8 cellular contexts compared by ENCODE assay signal in genomic region chr7:23469150-23469960, GRCh38. TPM values are rescaled to one million over a fixed set of nuclear protein-coding genes. Genes with fewer than 3 reads are reported as not detected.
DNase-seq lines count a peak whose midpoint lies in the region; ATAC-seq and TF ChIP-seq lines count a peak whose summit lies in the region.

No MANE protein-coding gene starts in this region.

- no peaks in the 10 kb centered on the region; the same call in none of the 2 replicates for H3K36me3 ChIP-seq in Panc1 (ENCODE audit: control insufficient read depth, insufficient read depth, low read length)
- no peaks in the 10 kb centered on the region for H3K36me3 ChIP-seq in brain microvascular endothelial cell (replicated peaks)
- H3K36me3 ChIP-seq in upper lobe of left lung = no peaks in the 10 kb centered on the region

- H3K27ac ChIP-seq in AG04450 (ENCODE audit: low read depth, low read length) (peak overlapping the region; percentile 82), Panc1 (ENCODE audit: low read length) (peak overlapping the region; percentile 100), brain microvascular endothelial cell (peak overlapping the region; percentile 79), upper lobe of left lung (no peak overlapping the region)

- BruUV-seq in Panc1 (replicated peaks; lab: Mats Ljungman, UMichigan) = no TSS peak

- 2% methylated on average over 21 to 51 of the region's 91 CpGs for WGBS in lower leg skin, 2 donors
- 0 to 3% methylated on average over 13 to 29 of the region's 91 CpGs for WGBS in upper lobe of left lung, 2 donors

- no peak for TF ChIP-seq POLR2A in lower leg skin (IDR thresholded peaks at IDR 0.05)
- TF ChIP-seq POLR2A in upper lobe of left lung (IDR thresholded peaks at IDR 0.05) = no peak

- in situ Hi-C loops in Panc1 (cut with HindIII; ENCODE audit: low pct_unique_long_range_greater_than_20kb, low sequenced_read_pairs) = no loop called here
- in situ Hi-C loops in brain microvascular endothelial cell (cut with HindIII; ENCODE audit: low pct_ligation_motif_present, low sequenced_read_pairs) = no loop called here

- DNase-seq in AG04450 (ENCODE audit: low read depth, low spot score) (no peak), Panc1 (ENCODE audit: low read depth, low spot score) (no peak), brain microvascular endothelial cell (no peak), lower leg skin (ENCODE audit: low spot score in 2 of 2) (no peak), upper lobe of left lung (peak in 1 of 2 donors; percentile 84), NCI-H2171 treated with DMSO at 0.1 percent for 48 hours (lab: John Stamatoyannopoulos, UW) (no peak), NCI-H1105 (lab: John Stamatoyannopoulos, UW) (no peak)

- H3K4me1 ChIP-seq in Panc1 (ENCODE audit: control insufficient read depth, insufficient read depth, low read length) = peaks cover 36% of the 10 kb centered on the region
- H3K4me1 ChIP-seq in upper lobe of left lung = peaks cover 47 to 56% (median 51%) of the 10 kb centered on the region in 4 donors

- intact Hi-C loops in Panc1 (cut with micrococcal nuclease; ENCODE audit: unreplicated experiment) = no loop called here
- intact Hi-C loops in lower leg skin (cut with DNase I; ENCODE audit: low total_unique reads) = no loop called here

- CTCF ChIA-PET in AG04450 (lab: Charles Lee) = no interaction called here
- CTCF ChIA-PET in Panc1 (lab: Charles Lee) = no interaction called here

- H3K9me3 ChIP-seq in AG04450 (ENCODE audit: control insufficient read depth, insufficient read depth, low read length) = peaks cover 4% of the 10 kb centered on the region; the same call in 1 of the 2 replicates
- H3K9me3 ChIP-seq in Panc1 (ENCODE audit: control insufficient read depth, insufficient read depth, low read depth, low read length) = no peaks in the 10 kb centered on the region
- no peaks in the 10 kb centered on the region for H3K9me3 ChIP-seq in upper lobe of left lung

- peak overlapping the region; percentile 89 for H3K4me3 ChIP-seq in AG04450 (ENCODE audit: low read depth, low read length)
- H3K4me3 ChIP-seq in Panc1 (ENCODE audit: low read depth in 2 of 2, low read length in 2 of 2) = peak overlapping the region; percentile 87 to 98
- peak overlapping the region; percentile 87 for H3K4me3 ChIP-seq in brain microvascular endothelial cell (ENCODE audit: low read depth, low read length)
- peak overlapping the region; percentile 6 for H3K4me3 ChIP-seq in lower leg skin (ENCODE audit: low read depth, poor library complexity, severe bottlenecking)
- peak overlapping the region in 3 of 4 donors; percentile 28 to 42 (median 41) for H3K4me3 ChIP-seq in upper lobe of left lung

- POLR2A ChIA-PET in AG04450 (lab: Yijun Ruan, JAX) (interaction anchor here (0.7 kb wide), 1 partner anchor 19 kb away, joined by 4 read pairs; no protein-coding TSS in a partner anchor), Panc1 (lab: Charles Lee) (interaction anchor here (0.5 to 1.0 kb wide), 3 partner anchors 22 to 196 kb away, joined by 3 to 9 read pairs (median 6); no protein-coding TSS in a partner anchor)

- TF ChIP-seq CTCF in AG04450 (IDR thresholded peaks at IDR 0.05; ENCODE audit: low read depth, low read length) = no peak
- no peak for TF ChIP-seq CTCF in Panc1 (IDR thresholded peaks at IDR 0.05)
- TF ChIP-seq CTCF in brain microvascular endothelial cell (IDR thresholded peaks at IDR 0.05; ENCODE audit: low read depth, low read length, missing control alignments) = no peak
- no peak for TF ChIP-seq CTCF in lower leg skin (IDR thresholded peaks at IDR 0.05)
- TF ChIP-seq CTCF in upper lobe of left lung (IDR thresholded peaks at IDR 0.05) = no peak

- no peak for TF ChIP-seq EP300 in upper lobe of left lung (IDR thresholded peaks at IDR 0.05)

- H3K27me3 ChIP-seq in AG04450 (ENCODE audit: control insufficient read depth, insufficient read depth, low read length) (no peaks in the 10 kb centered on the region), Panc1 (ENCODE audit: control insufficient read depth, insufficient read depth, low read length) (no peaks in the 10 kb centered on the region), brain microvascular endothelial cell (replicated peaks) (no peaks in the 10 kb centered on the region), upper lobe of left lung (peaks cover 5 to 76% (median 59%) of the 10 kb centered on the region in 4 donors)

- ATAC-seq in GM18498 (IDR thresholded peaks at IDR 0.05; ENCODE audit: unreplicated experiment) (peak; percentile 15), Panc1 (0 out of 2 replicates have a peak, but pooled peaks have one; percentile 0), upper lobe of left lung (ENCODE audit: low FRiP score in 2 of 2) (peak in 1 of 2 donors; percentile 40)

RNA-seq across cellular contexts. Expression of gene IGF2BP3, which starts 0.9 kb away (rescaled TPM):
- 78.5 and 98.2 TPM in 2 replicates for polyA plus RNA-seq in AG04450 (2011; rRNA removed)
- polyA minus RNA-seq in AG04450 (2011; rRNA and poly(A)+ RNA removed) = 97.8 and 99.9 TPM in 2 replicates
- total RNA-seq in Panc1 (2021; ENCODE audit: unreplicated experiment) = 80.2 TPM
- polyA plus RNA-seq in Panc1 (2012; ENCODE audit: insufficient read length) = 47.4 TPM
- total RNA-seq in lower leg skin = under 1 TPM in 1 of 4 donors, not detected in 3; 0.15 TPM
- total RNA-seq in upper lobe of left lung = 1 to 10 TPM in 2 of 6 donors, under 1 TPM in 2, not detected in 2; 0.91 to 1.5 (median 1.1) TPM

Comparison
In these comparisons a context has a peak if more than half of its experiments do, and no peak if none do; other contexts are left out.
1. H3K27ac ChIP-seq: peak in AG04450 (single experiment), Panc1 (single experiment) and brain microvascular endothelial cell (single experiment); none in upper lobe of left lung (0 of 4).
2. H3K4me3 ChIP-seq: peak in every context shown above with its lines; median percentile 92 in Panc1; 89 in AG04450; 87 in brain microvascular endothelial cell; 41 in upper lobe of left lung; 6 in lower leg skin.
3. RNA of gene IGF2BP3, which starts 0.9 kb away (total RNA-seq): 80.2 TPM in Panc1 (single experiment); 0.91 to 1.5 TPM in upper lobe of left lung and 0.15 TPM in lower leg skin; every median in the first group is over 10 times any median in the second.